ENCODE assay signal across 1 cellular context in the genomic region with DNA sequence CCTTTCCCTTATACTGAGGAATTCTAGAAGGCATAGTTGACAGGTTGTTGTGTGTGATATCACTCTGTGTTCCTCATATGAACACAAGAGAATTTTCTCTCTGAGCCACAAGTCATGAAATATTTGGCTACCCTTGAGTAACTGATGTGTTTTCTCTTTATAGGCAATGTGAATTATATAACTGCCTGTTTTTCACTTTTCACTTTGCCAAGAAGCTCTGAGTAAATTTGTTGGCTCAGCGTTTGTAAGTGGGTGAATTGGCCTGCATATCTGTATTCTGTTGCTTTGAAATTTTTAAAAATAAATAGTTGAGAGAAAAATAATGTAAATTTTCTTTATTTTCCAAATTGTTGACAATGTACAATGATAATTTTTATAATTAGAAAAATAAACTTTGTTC.
TF ChIP-seq lines count a peak whose summit lies in the region.

No MANE protein-coding gene starts in this region.

TF ChIP-seq in HepG2, 621 proteins besides CTCF, POLR2A, EP300 and RAD21:
- no peak for TF ChIP-seq ZNF264 (CRISPR knock-in tag; IDR thresholded peaks at IDR 0.05)
- no peak for TF ChIP-seq ZFP90 (CRISPR knock-in tag; IDR thresholded peaks at IDR 0.05; ENCODE audit: borderline replicate concordance)
- peak; percentile 54 to 69 for TF ChIP-seq MAFK (conservative IDR thresholded peaks at IDR 0.05 in 1 of 2, IDR thresholded peaks at IDR 0.05 in 1 of 2; ENCODE audit: low read length in 2 of 2)
- TF ChIP-seq MAFF (IDR thresholded peaks at IDR 0.05; ENCODE audit: low read depth, low read length): 0 out of 2 replicates have a peak, but pooled peaks have one; percentile 21
